1 cellular context compared by ENCODE assay signal in genomic region chr17:67503184-67503583, GRCh38.
TF ChIP-seq lines count a peak whose summit lies in the region.

No MANE protein-coding gene starts in this region.

TF ChIP-seq in GM23338, 12 proteins besides CTCF, POLR2A, EP300 and RAD21 (continued from another document):
- TF ChIP-seq ZNF114 (CRISPR knock-in tag; IDR thresholded peaks at IDR 0.05) = no peak
- TF ChIP-seq JUNB (IDR thresholded peaks at IDR 0.05; ENCODE audit: unreplicated experiment) = no peak
- no peak for TF ChIP-seq EZH2phosphoT487 (IDR thresholded peaks at IDR 0.05; ENCODE audit: unreplicated experiment)
- no peak for TF ChIP-seq POLR2AphosphoS5 (IDR thresholded peaks at IDR 0.05; ENCODE audit: low read depth)
- TF ChIP-seq NANOG (IDR thresholded peaks at IDR 0.05; ENCODE audit: borderline replicate concordance) = no peak
- TF ChIP-seq, protein P1, sequence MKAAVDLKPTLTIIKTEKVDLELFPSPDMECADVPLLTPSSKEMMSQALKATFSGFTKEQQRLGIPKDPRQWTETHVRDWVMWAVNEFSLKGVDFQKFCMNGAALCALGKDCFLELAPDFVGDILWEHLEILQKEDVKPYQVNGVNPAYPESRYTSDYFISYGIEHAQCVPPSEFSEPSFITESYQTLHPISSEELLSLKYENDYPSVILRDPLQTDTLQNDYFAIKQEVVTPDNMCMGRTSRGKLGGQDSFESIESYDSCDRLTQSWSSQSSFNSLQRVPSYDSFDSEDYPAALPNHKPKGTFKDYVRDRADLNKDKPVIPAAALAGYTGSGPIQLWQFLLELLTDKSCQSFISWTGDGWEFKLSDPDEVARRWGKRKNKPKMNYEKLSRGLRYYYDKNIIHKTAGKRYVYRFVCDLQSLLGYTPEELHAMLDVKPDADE (IDR thresholded peaks at IDR 0.05) = no peak
- no peak for TF ChIP-seq REST (IDR thresholded peaks at IDR 0.05; ENCODE audit: unreplicated experiment)
